ENCODE assay signal across 27 cellular contexts in the genomic region with DNA sequence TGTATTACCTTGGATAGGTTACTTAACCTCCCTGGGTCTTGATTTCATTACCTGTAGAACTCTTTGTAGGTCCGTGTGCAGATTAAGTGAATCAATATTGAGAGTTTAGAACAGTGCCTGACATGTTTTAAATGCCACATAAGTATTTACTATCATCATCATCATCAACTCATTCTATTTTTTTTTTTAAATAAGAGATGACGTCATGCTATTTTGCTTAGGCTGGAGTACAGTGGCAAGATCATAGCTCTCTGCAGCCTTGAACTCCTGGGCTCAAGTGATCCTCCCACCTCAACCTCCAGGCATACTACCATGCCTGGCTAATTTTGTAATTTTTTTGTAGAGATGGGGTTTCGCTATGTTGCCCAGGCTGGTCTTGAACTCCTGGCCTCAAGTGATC.
"Had no signal": no experiment of that assay in that cellular context is flagged by ENCODE, and none has a peak within 500 bp of the region (broad histone marks: within the 10 kb centered on the region; RNA-seq: fewer than 3 reads in every experiment).

No MANE protein-coding gene starts in this region.

- ATAC-seq: effector memory CD8-positive, alpha-beta T cell; esophagus mucosa; gastrocnemius medialis; heart right ventricle; left cardiac atrium; left lung; left ventricle myocardium superior; lower lobe of right lung; mucosa of descending colon had no signal

- H3K4me1 ChIP-seq: esophagus squamous epithelium, gastrocnemius medialis had no signal

- H3K27me3 ChIP-seq: colonic mucosa, gastrocnemius medialis, heart right ventricle, left lung had no signal

- H3K36me3 Mint-ChIP-seq: mesothelial cell of epicardium had no signal

- FAIRE-seq: endometrium, islet of Langerhans, keratinocyte had no signal

- H3K36me3 ChIP-seq: colonic mucosa, esophagus squamous epithelium, gastrocnemius medialis, heart right ventricle, left lung, lower lobe of right lung had no signal

- H3K27me3 Mint-ChIP-seq: dendritic cell treated with granulocyte-macrophage colony-stimulating factor and Interleukin-4, amounts not matched to agents 40 ng/mL and 50 ng/mL, for 4 days; effector memory CD8-positive, alpha-beta T cell had no signal

- H3K4me3 ChIP-seq: colonic mucosa, esophagus squamous epithelium, gastrocnemius medialis, heart right ventricle, left lung, lower lobe of right lung, mucosa of descending colon had no signal

- H3K4me3 Mint-ChIP-seq: dendritic cell treated with granulocyte-macrophage colony-stimulating factor and Interleukin-4, amounts not matched to agents 40 ng/mL and 50 ng/mL, for 4 days; effector memory CD8-positive, alpha-beta T cell; endodermal cell; mesothelial cell of epicardium; naive B cell had no signal

- H3K27ac Mint-ChIP-seq: dendritic cell treated with granulocyte-macrophage colony-stimulating factor and Interleukin-4, amounts not matched to agents 40 ng/mL and 50 ng/mL, for 4 days; effector memory CD8-positive, alpha-beta T cell; endodermal cell; mesothelial cell of epicardium; naive B cell had no signal

- H3K27ac ChIP-seq: colonic mucosa, epithelial cell of prostate, esophagus squamous epithelium, gastrocnemius medialis, heart right ventricle, left lung, lower lobe of right lung had no signal

- H3K9me3 ChIP-seq: colonic mucosa, esophagus squamous epithelium, gastrocnemius medialis, heart right ventricle, left lung, lower lobe of right lung, mucosa of descending colon had no signal

- DNase-seq: colonic mucosa; cortex of kidney; effector CD8-positive, alpha-beta T cell; effector memory CD8-positive, alpha-beta T cell; endodermal cell; erythroblast; esophagus squamous epithelium; foreskin fibroblast; foreskin melanocyte; gastrocnemius medialis; glutamatergic neuron; heart right ventricle; hippocampal formation; left cardiac atrium; left lung; left ventricle myocardium superior; lower lobe of right lung; mesenchymal stem cell; mucosa of descending colon; naive B cell had no signal

- H3K9me3 Mint-ChIP-seq: dendritic cell treated with granulocyte-macrophage colony-stimulating factor and Interleukin-4, amounts not matched to agents 40 ng/mL and 50 ng/mL, for 4 days; mesothelial cell of epicardium had no signal
